ENCODE assay signal across 9 cellular contexts in genomic region chr9:124551472-124552339, GRCh38. TPM values are rescaled to one million over a fixed set of nuclear protein-coding genes. Genes with fewer than 3 reads are reported as not detected.
DNase-seq lines count a peak whose midpoint lies in the region; ATAC-seq and TF ChIP-seq lines count a peak whose summit lies in the region.
"Had no signal": no experiment of that assay in that cellular context is flagged by ENCODE, and none has a peak within 500 bp of the region (broad histone marks: within the 10 kb centered on the region; RNA-seq: fewer than 3 reads in every experiment).

No MANE protein-coding gene starts in this region.

- H3K4me1 ChIP-seq in mesendoderm (ENCODE audit: control insufficient read depth, low read depth, low read length) (peaks cover 6% of the 10 kb centered on the region), upper lobe of left lung (peaks cover 0 to 6% (median 2%) of the 10 kb centered on the region in 4 donors)

- no peaks in the 10 kb centered on the region for H3K79me1 ChIP-seq in mesendoderm (ENCODE audit: low read length)

- no peak overlapping the region for H2BK15ac ChIP-seq in mesendoderm (replicated peaks; ENCODE audit: low read depth)

- no peaks in the 10 kb centered on the region for H3K9me3 ChIP-seq in upper lobe of left lung

- no peak overlapping the region for H2BK5ac ChIP-seq in mesendoderm (ENCODE audit: low read length)

- peak overlapping the region; percentile 35 for H3K56ac ChIP-seq in mesendoderm (ENCODE audit: low read length)

- H3K27me3 ChIP-seq in mesendoderm (ENCODE audit: insufficient read depth, low read length, poor library complexity) (no peaks in the 10 kb centered on the region), upper lobe of left lung (no peaks in the 10 kb centered on the region)

- H3K9ac ChIP-seq in mesendoderm (ENCODE audit: low read length), result no peak overlapping the region

- no CpG with 5 or more reads among the region's 4 CpGs for WGBS in mesendoderm (ENCODE audit: extremely low coverage, insufficient coverage, low lambda C conversion rate)
- WGBS in upper lobe of left lung, 2 donors, result 19 to 38% methylated on average over 4 of the region's 4 CpGs

- H4K8ac ChIP-seq in mesendoderm (ENCODE audit: low read depth, low read length), result no peak overlapping the region

- no peak overlapping the region for H2AK5ac ChIP-seq in mesendoderm (ENCODE audit: low read length)

- ATAC-seq in SK-N-SH treated with all-trans-retinoic acid at 6 μM for 48 hours (peak; percentile 93), upper lobe of left lung (ENCODE audit: low FRiP score in 2 of 2) (peak; percentile 59 to 77), HG03196 (IDR thresholded peaks at IDR 0.05; ENCODE audit: unreplicated experiment) (no peak)

- TF ChIP-seq EP300 in upper lobe of left lung (IDR thresholded peaks at IDR 0.05), result no peak

- no peak for TF ChIP-seq POLR2A in upper lobe of left lung (IDR thresholded peaks at IDR 0.05)

- TF ChIP-seq CTCF in upper lobe of left lung (IDR thresholded peaks at IDR 0.05), result peak in 4 of 6 experiments; percentile 33 to 54 (median 49)

- no peak overlapping the region for H3K4me2 ChIP-seq in mesendoderm (ENCODE audit: low read length)

- DNase-seq in NCI-H1417 (lab: John Stamatoyannopoulos, UW), result peak in 2 of 3 experiments; percentile 22 to 52
- DNase-seq in NCI-H1417 treated with DMSO at 0.1 percent for 48 hours (lab: John Stamatoyannopoulos, UW), result no peak
- DNase-seq in HuH-7 (ENCODE audit: low spot score), result peak; percentile 60
- DNase-seq in ecto neural progenitor cell (ENCODE audit: low spot score), result peak; percentile 75
- peak; percentile 85 for DNase-seq in mesendoderm
- peak in 1 of 2 donors; percentile 58 for DNase-seq in upper lobe of left lung

- H3K18ac ChIP-seq in mesendoderm (ENCODE audit: low read length), result no peak overlapping the region

- H3K79me2 ChIP-seq in mesendoderm (ENCODE audit: control insufficient read depth, insufficient read depth, low read length), result no peaks in the 10 kb centered on the region

- H2BK120ac ChIP-seq in mesendoderm (ENCODE audit: low read depth, low read length), result no peak overlapping the region

- H4K5ac ChIP-seq in mesendoderm (ENCODE audit: low read length), result no peak overlapping the region

- no peak overlapping the region for H3K4ac ChIP-seq in mesendoderm (ENCODE audit: low read depth, low read length)

- H3K27ac ChIP-seq in mesendoderm (ENCODE audit: low read depth, low read length), result no peak overlapping the region
- H3K27ac ChIP-seq in upper lobe of left lung, result no peak overlapping the region

- peak overlapping the region; percentile 39 for H3K23ac ChIP-seq in mesendoderm (ENCODE audit: low read length)

- H3K4me3 ChIP-seq in mesendoderm (ENCODE audit: low read length) (no peak overlapping the region), upper lobe of left lung (no peak overlapping the region)

- no peaks in the 10 kb centered on the region for H3K36me3 ChIP-seq in mesendoderm (ENCODE audit: control insufficient read depth, insufficient read depth, low read length)
- H3K36me3 ChIP-seq in upper lobe of left lung, result no peaks in the 10 kb centered on the region

TF ChIP-seq in SK-N-SH treated with all-trans-retinoic acid at 6 μM for 48 hours, 23 proteins besides CTCF, POLR2A, EP300 and RAD21:
- TF ChIP-seq ARNTL (CRISPR knock-in tag; IDR thresholded peaks at IDR 0.05; ENCODE audit: borderline replicate concordance, low read depth), result no peak
- TF ChIP-seq BACH2 (CRISPR knock-in tag; IDR thresholded peaks at IDR 0.05; ENCODE audit: borderline replicate concordance), result no peak
- TF ChIP-seq CREB5 (CRISPR knock-in tag; IDR thresholded peaks at IDR 0.05; ENCODE audit: low read depth), result no peak
- no peak for TF ChIP-seq TCF4 (CRISPR knock-in tag; IDR thresholded peaks at IDR 0.05; ENCODE audit: borderline replicate concordance)
- TF ChIP-seq PPARA (CRISPR knock-in tag; IDR thresholded peaks at IDR 0.05; ENCODE audit: borderline replicate concordance), result no peak
- TF ChIP-seq ZFP3 (CRISPR knock-in tag; IDR thresholded peaks at IDR 0.05), result no peak
- TF ChIP-seq, protein P1, sequence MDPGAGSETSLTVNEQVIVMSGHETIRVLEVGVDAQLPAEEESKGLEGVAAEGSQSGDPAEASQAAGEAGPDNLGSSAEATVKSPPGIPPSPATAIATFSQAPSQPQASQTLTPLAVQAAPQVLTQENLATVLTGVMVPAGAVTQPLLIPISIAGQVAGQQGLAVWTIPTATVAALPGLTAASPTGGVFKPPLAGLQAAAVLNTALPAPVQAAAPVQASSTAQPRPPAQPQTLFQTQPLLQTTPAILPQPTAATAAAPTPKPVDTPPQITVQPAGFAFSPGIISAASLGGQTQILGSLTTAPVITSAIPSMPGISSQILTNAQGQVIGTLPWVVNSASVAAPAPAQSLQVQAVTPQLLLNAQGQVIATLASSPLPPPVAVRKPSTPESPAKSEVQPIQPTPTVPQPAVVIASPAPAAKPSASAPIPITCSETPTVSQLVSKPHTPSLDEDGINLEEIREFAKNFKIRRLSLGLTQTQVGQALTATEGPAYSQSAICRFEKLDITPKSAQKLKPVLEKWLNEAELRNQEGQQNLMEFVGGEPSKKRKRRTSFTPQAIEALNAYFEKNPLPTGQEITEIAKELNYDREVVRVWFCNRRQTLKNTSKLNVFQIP (CRISPR knock-in tag; IDR thresholded peaks at IDR 0.05; ENCODE audit: borderline replicate concordance, low read depth), result no peak
- no peak for TF ChIP-seq SNAI2 (CRISPR knock-in tag; IDR thresholded peaks at IDR 0.05)
- TF ChIP-seq ZC3H10 (CRISPR knock-in tag; IDR thresholded peaks at IDR 0.05), result no peak

RNA-seq across cellular contexts. Expression of gene NR5A1, which starts 44.5 kb away (rescaled TPM):
- polyA plus RNA-seq in mesendoderm (2013, experiment 1 of 2), result 0.07 TPM
- polyA plus RNA-seq in mesendoderm (2013, experiment 2 of 2), result 0.07 TPM
- total RNA-seq in upper lobe of left lung, result under 1 TPM in 2 of 6 donors, not detected in 4; 0.30 to 0.49 TPM
- total RNA-seq: CD8-positive, alpha-beta memory T cell had no signal
- polyA plus RNA-seq: CD8-positive, alpha-beta memory T cell had no signal
